In genomic region chr9:82829818-82830217, GRCh38 we compare ENCODE assay signal across 1 cellular context.
A peak's percentile ranks its signal among the peaks of the same experiment; 100 is the strongest.
TF ChIP-seq lines count a peak whose summit lies in the region.

No MANE protein-coding gene starts in this region.

TF ChIP-seq in HEK293, 187 proteins besides CTCF, POLR2A, EP300 and RAD21 (continued from another document):
- TF ChIP-seq ZNF596 (tag by site-specific recombination; IDR thresholded peaks at IDR 0.05) (0 out of 2 replicates have a peak, but pooled peaks have one; percentile 21), PRDM6 (tag by site-specific recombination; IDR thresholded peaks at IDR 0.05) (peak; percentile 92), ZNF433 (tag by site-specific recombination; IDR thresholded peaks at IDR 0.05; ENCODE audit: low read depth) (no peak), INSM2 (tag by site-specific recombination; IDR thresholded peaks at IDR 0.05) (0 out of 2 replicates have a peak, but pooled peaks have one; percentile 28), ZNF18 (tag by site-specific recombination; IDR thresholded peaks at IDR 0.05) (peak; percentile 53; the same call in 1 of the 2 replicates), ZNF23 (tag by site-specific recombination; IDR thresholded peaks at IDR 0.05; ENCODE audit: borderline replicate concordance) (no peak), ZBTB48 (tag by site-specific recombination; IDR thresholded peaks at IDR 0.05) (no peak), ZBTB8A (tag by site-specific recombination; IDR thresholded peaks at IDR 0.05) (no peak; the same call in 1 of the 2 replicates), ZNF621 (tag by site-specific recombination; IDR thresholded peaks at IDR 0.05) (no peak), KLF17 (tag by site-specific recombination; IDR thresholded peaks at IDR 0.05) (no peak), BCL11B (tag by site-specific recombination; IDR thresholded peaks at IDR 0.05; ENCODE audit: low read depth) (0 out of 2 replicates have a peak, but pooled peaks have one; percentile 32), ZNF623 (tag by site-specific recombination; IDR thresholded peaks at IDR 0.05) (no peak), ZBTB49 (tag by site-specific recombination; IDR thresholded peaks at IDR 0.05; ENCODE audit: low read depth) (no peak), ZNF280D (tag by site-specific recombination; IDR thresholded peaks at IDR 0.05) (no peak), ZNF747 (tag by site-specific recombination; IDR thresholded peaks at IDR 0.05) (no peak), RBAK (tag by site-specific recombination; IDR thresholded peaks at IDR 0.05) (no peak), ZNF19 (tag by site-specific recombination; IDR thresholded peaks at IDR 0.05; ENCODE audit: low read depth) (no peak), ZNF501 (tag by site-specific recombination; IDR thresholded peaks at IDR 0.05) (peak; percentile 33; the same call in 1 of the 2 replicates), ZSCAN5A (tag by site-specific recombination; IDR thresholded peaks at IDR 0.05) (no peak), ZNF837 (tag by site-specific recombination; IDR thresholded peaks at IDR 0.05) (no peak), ZNF24 (tag by site-specific recombination; IDR thresholded peaks at IDR 0.05) (0 out of 2 replicates have a peak, but pooled peaks have one; percentile 46), ZNF664 (tag by site-specific recombination; IDR thresholded peaks at IDR 0.05) (no peak), ZNF521 (tag by site-specific recombination; IDR thresholded peaks at IDR 0.05) (no peak), ZNF416 (tag by site-specific recombination; IDR thresholded peaks at IDR 0.05) (no peak), ELK4 (IDR thresholded peaks at IDR 0.05; ENCODE audit: borderline replicate concordance, low read depth, low read length) (no peak), ZNF548 (tag by site-specific recombination; IDR thresholded peaks at IDR 0.05) (no peak), ZNF211 (tag by site-specific recombination; IDR thresholded peaks at IDR 0.05; ENCODE audit: low read depth) (no peak), ZFP37 (tag by site-specific recombination; IDR thresholded peaks at IDR 0.05) (no peak), ZNF311 (tag by site-specific recombination; IDR thresholded peaks at IDR 0.05; ENCODE audit: borderline replicate concordance) (no peak), HOXD13 (CRISPR knock-in tag; IDR thresholded peaks at IDR 0.05; ENCODE audit: borderline replicate concordance) (no peak), ZFP3 (tag by site-specific recombination; IDR thresholded peaks at IDR 0.05; ENCODE audit: low read depth) (no peak), KLF1 (tag by site-specific recombination; IDR thresholded peaks at IDR 0.05) (no peak), ZNF629 (tag by site-specific recombination; IDR thresholded peaks at IDR 0.05) (peak; percentile 36; the same call in 1 of the 2 replicates), ZNF121 (tag by site-specific recombination; IDR thresholded peaks at IDR 0.05) (no peak), ZNF174 (tag by site-specific recombination; IDR thresholded peaks at IDR 0.05) (no peak), ZNF701 (tag by site-specific recombination; IDR thresholded peaks at IDR 0.05) (no peak), ZNF140 (tag by site-specific recombination; IDR thresholded peaks at IDR 0.05) (no peak), ZNF335 (tag by site-specific recombination; conservative IDR thresholded peaks at IDR 0.05) (no peak), ZNF423 (tag by site-specific recombination; IDR thresholded peaks at IDR 0.05) (no peak), ZIC2 (tag by site-specific recombination; IDR thresholded peaks at IDR 0.05) (no peak), ZNF785 (tag by site-specific recombination; IDR thresholded peaks at IDR 0.05) (no peak), ZNF670 (tag by site-specific recombination; IDR thresholded peaks at IDR 0.05; ENCODE audit: low read depth) (no peak), ZNF76 (tag by site-specific recombination; IDR thresholded peaks at IDR 0.05; ENCODE audit: borderline replicate concordance, low read depth) (no peak; the same call in 1 of the 2 replicates)
TF ChIP-seq in HEK293: peak in this region for 28.
